In the genomic region with DNA sequence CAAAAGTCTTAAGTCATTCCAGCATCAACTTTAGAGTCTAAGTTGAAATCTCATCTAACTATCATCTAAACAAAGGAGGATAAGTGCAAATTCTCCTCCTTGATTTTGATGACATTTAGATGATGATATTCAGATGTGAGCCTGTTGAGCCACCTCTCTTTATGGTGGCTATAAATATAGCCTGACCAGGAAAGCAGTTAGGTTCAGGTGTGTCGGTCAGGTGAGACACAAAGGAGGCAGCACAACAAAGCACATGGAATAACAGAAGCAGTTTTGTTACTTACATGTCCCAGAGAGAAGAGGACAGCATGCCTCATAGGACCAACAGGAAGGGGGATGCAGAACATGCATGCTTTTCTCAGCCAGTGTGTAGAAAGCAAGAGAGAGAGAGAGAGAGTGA, we compare ENCODE assay signal across 10 cellular contexts. TPM values are rescaled to one million over a fixed set of nuclear protein-coding genes. Genes with fewer than 3 reads are reported as not detected.
"Had no signal": no experiment of that assay in that cellular context is flagged by ENCODE, and none has a peak within 500 bp of the region (broad histone marks: within the 10 kb centered on the region; RNA-seq: fewer than 3 reads in every experiment).

No MANE protein-coding gene starts in this region.

- H3K4me1 ChIP-seq: HAP-1 had no signal

- H3K9me3 ChIP-seq: HAP-1 had no signal

- H3K36me3 ChIP-seq: HAP-1 had no signal

- DNase-seq: GM23248, GOT3, H7, IMR-90, KG1 had no signal

- H3K27ac ChIP-seq: GM23248 had no signal

- ATAC-seq: HCT116, K562 had no signal

- H3K4me3 ChIP-seq: GM23248, HAP-1, K562 had no signal

RNA-seq across cellular contexts. Expression of a gene that starts 30.6 kb away (rescaled TPM):
- total RNA-seq: GM23248, H4, H7, IMR-90, K562 had no signal

RNA-seq across cellular contexts. Expression of a gene that starts 60.0 kb away (rescaled TPM):
- total RNA-seq: GM23248, H4, HT-29, IMR-90, K562 had no signal
